In genomic region chr15:61929452-61929851, GRCh38 we compare ENCODE assay signal across 19 cellular contexts.
DNase-seq lines count a peak whose midpoint lies in the region; ATAC-seq, FAIRE-seq and TF ChIP-seq lines count a peak whose summit lies in the region.
"Had no signal": no experiment of that assay in that cellular context is flagged by ENCODE, and none has a peak within 500 bp of the region (broad histone marks: within the 10 kb centered on the region; RNA-seq: fewer than 3 reads in every experiment).

No MANE protein-coding gene starts in this region.

- in situ Hi-C loops in IMR-90 (cut with MboI; ENCODE audit: low sequenced_read_pairs) = no loop called here

- H3K79me1 ChIP-seq in IMR-90 (ENCODE audit: low read depth in 1 of 2, low read length in 2 of 2) = no peaks in the 10 kb centered on the region

- no peak overlapping the region for H2BK15ac ChIP-seq in IMR-90 (ENCODE audit: low read depth, low read length)

- no peak overlapping the region for H2AFZ ChIP-seq in IMR-90 (replicated peaks; ENCODE audit: low read length, poor library complexity)
- H2AFZ ChIP-seq: GM23338 had no signal

- CTCF ChIA-PET in A549 (lab: Yijun Ruan, JAX) (interaction anchor here (1.6 kb wide), 1 partner anchor 9 kb away, joined by 4 read pairs; no protein-coding TSS in a partner anchor), IMR-90 (lab: Yijun Ruan, JAX) (interaction anchor here (0.6 kb wide), 2 partner anchors 25 to 219 kb away, joined by 3 to 6 read pairs; no protein-coding TSS in a partner anchor)

- H3K4me1 ChIP-seq in A549 (no peaks in the 10 kb centered on the region), IMR-90 (ENCODE audit: control insufficient read depth, insufficient read depth, low read length) (no peaks in the 10 kb centered on the region)

- intact Hi-C loops in IMR-90 (cut with micrococcal nuclease) = no loop called here

- H3K27ac Mint-ChIP-seq in activated T-cell treated with anti-CD3 and anti-CD28 coated beads, Interleukin-2, amount 50 U/mL, for 72 hours = peak overlapping the region; percentile 17

- POLR2A ChIA-PET in A549 (lab: Yijun Ruan, JAX) (no interaction called here), IMR-90 (lab: Charles Lee; ENCODE audit: unreplicated experiment) (no interaction called here)

- no peak overlapping the region for H3K4me3 Mint-ChIP-seq in activated T-cell treated with anti-CD3 and anti-CD28 coated beads, Interleukin-2, amount 50 U/mL, for 72 hours
- H3K4me3 Mint-ChIP-seq: CD4-positive, alpha-beta memory T cell; GM23338; H9 had no signal

- dilution Hi-C loops in IMR-90 (cut with HindIII; ENCODE audit: low sequenced_read_pairs, unreplicated experiment) = no loop called here

- H3K4me3 ChIP-seq in A549 (no peak overlapping the region), IMR-90 (ENCODE audit: insufficient read depth, low read depth, low read length) (no peak overlapping the region)
- H3K4me3 ChIP-seq: GM23338 had no signal

- no peak overlapping the region for H3K27ac ChIP-seq in A549
- no peak overlapping the region for H3K27ac ChIP-seq in IMR-90 (ENCODE audit: insufficient read depth, low read length)
- H3K27ac ChIP-seq: 22Rv1 had no signal

- H3K9me3 Mint-ChIP-seq in activated T-cell treated with anti-CD3 and anti-CD28 coated beads, Interleukin-2, amount 50 U/mL, for 72 hours = no peaks in the 10 kb centered on the region
- H3K9me3 Mint-ChIP-seq: GM23338, H9 had no signal

- no peak overlapping the region for H2AK5ac ChIP-seq in IMR-90 (ENCODE audit: low read depth, low read length)

- H3K36me3 ChIP-seq in IMR-90 (ENCODE audit: control insufficient read depth, insufficient read depth, low read length) = peaks cover 6% of the 10 kb centered on the region

- FAIRE-seq in A549 (lab: Jason Lieb, UNC) = no peak
- FAIRE-seq: GM19239 had no signal

- no peaks in the 10 kb centered on the region for H3K4me1 Mint-ChIP-seq in activated T-cell treated with anti-CD3 and anti-CD28 coated beads, Interleukin-2, amount 50 U/mL, for 72 hours (ENCODE audit: low read depth)
- H3K4me1 Mint-ChIP-seq: GM23338, H9 had no signal

- TF ChIP-seq RAD21 in A549 (conservative IDR thresholded peaks at IDR 0.05 in 1 of 2, IDR thresholded peaks at IDR 0.05 in 1 of 2) (no peak), IMR-90 (IDR thresholded peaks at IDR 0.05; ENCODE audit: low read length) (no peak)

- TF ChIP-seq EP300 in A549 (IDR thresholded peaks at IDR 0.05) = no peak

- no peak for DNase-seq in activated T-cell treated with anti-CD3 and anti-CD28 coated beads, Interleukin-2, amount 50 U/mL, for 72 hours
- no peak for DNase-seq in activated T-cell treated with anti-CD3 and anti-CD28 coated beads, Interleukin-2, amount 50 U/mL, for 1 hour
- DNase-seq in A549 (ENCODE audit: low read depth in 1 of 2, low spot score in 1 of 2) (no peak), IMR-90 (no peak), Ammon's horn (ENCODE audit: low spot score) (no peak), GM19240 (ENCODE audit: insufficient read length, low spot score) (no peak)
- DNase-seq: ACHN; AML-193; C1 segment of cervical spinal cord; Calu3; CD4-positive, alpha-beta memory T cell; COR-L47; DMS53; DMS79 treated with DMSO at 0.1 percent for 48 hours; H9 had no signal

- no peak overlapping the region for H4K5ac ChIP-seq in IMR-90 (ENCODE audit: low read depth, low read length)

- no peak overlapping the region for H3K4me2 ChIP-seq in A549
- H3K4me2 ChIP-seq in IMR-90 (ENCODE audit: low read depth, low read length) = no peak overlapping the region
- H3K4me2 ChIP-seq: GM23338 had no signal

- ATAC-seq in activated T-cell treated with anti-CD3 and anti-CD28 coated beads, Interleukin-2, amount 50 U/mL, for 72 hours (replicated peaks in 1 of 2) = no peak
- ATAC-seq in A549 = no peak
- ATAC-seq in IMR-90 (ENCODE audit: low read depth) = no peak
- ATAC-seq: GM23338, HCT116 had no signal

- H3K27me3 ChIP-seq in IMR-90 (ENCODE audit: control insufficient read depth, insufficient read depth, low read length) = no peaks in the 10 kb centered on the region

- H4K91ac ChIP-seq in IMR-90 (ENCODE audit: insufficient read depth, low read depth, low read length) = no peak overlapping the region

- H3K14ac ChIP-seq in IMR-90 (replicated peaks; ENCODE audit: low read depth, low read length) = no peak overlapping the region

- no peak overlapping the region for H2AK9ac ChIP-seq in IMR-90 (replicated peaks; ENCODE audit: low read depth, low read length, poor library complexity)

- H3K56ac ChIP-seq in IMR-90 (ENCODE audit: extremely low read depth, insufficient read depth, low read length) = no peak overlapping the region

- no TSS peak for BruUV-seq in IMR-90 (replicated peaks; lab: Mats Ljungman, UMichigan)

- H3K4ac ChIP-seq in IMR-90 (ENCODE audit: low read depth, low read length) = no peak overlapping the region

- no peaks in the 10 kb centered on the region; the same call in 1 of the 2 replicates for H4K20me1 ChIP-seq in IMR-90 (ENCODE audit: insufficient read depth, low read length)

- TF ChIP-seq POLR2A in A549 (IDR thresholded peaks at IDR 0.05; ENCODE audit: low read length) (no peak), IMR-90 (IDR thresholded peaks at IDR 0.05; ENCODE audit: low read depth, low read length) (no peak)

- H3K23ac ChIP-seq in IMR-90 (ENCODE audit: low read depth, low read length) = no peak overlapping the region

- no peak for TF ChIP-seq CTCF in A549 (IDR thresholded peaks at IDR 0.05)
- TF ChIP-seq CTCF in IMR-90 (conservative IDR thresholded peaks at IDR 0.05; ENCODE audit: low read depth, low read length) = no peak

- no peak overlapping the region for H4K8ac ChIP-seq in IMR-90 (ENCODE audit: low read depth in 2 of 2, low read length in 2 of 2)

- no peak overlapping the region for H2BK5ac ChIP-seq in IMR-90 (ENCODE audit: low read depth, low read length, poor library complexity, severe bottlenecking)

- no peaks in the 10 kb centered on the region for H3K9me1 ChIP-seq in IMR-90 (ENCODE audit: insufficient read depth, low read length)

- peaks cover 2 to 11% of the 10 kb centered on the region in 2 donors for H3K36me3 Mint-ChIP-seq in activated T-cell treated with anti-CD3 and anti-CD28 coated beads, Interleukin-2, amount 50 U/mL, for 72 hours (ENCODE audit: insufficient read depth in 2 of 2)

- no peak overlapping the region for H2BK120ac ChIP-seq in IMR-90 (ENCODE audit: low read depth, low read length)

- no peaks in the 10 kb centered on the region for H3K9me3 ChIP-seq in A549
- H3K9me3 ChIP-seq in IMR-90 (ENCODE audit: control insufficient read depth, insufficient read depth, low read length) = no peaks in the 10 kb centered on the region

- no peaks in the 10 kb centered on the region for H3K27me3 Mint-ChIP-seq in activated T-cell treated with anti-CD3 and anti-CD28 coated beads, Interleukin-2, amount 50 U/mL, for 72 hours (ENCODE audit: low read depth)
- H3K27me3 Mint-ChIP-seq: CD4-positive, alpha-beta memory T cell had no signal

- no peak overlapping the region for H3K9ac ChIP-seq in IMR-90 (ENCODE audit: low read depth, low read length)

- H2BK20ac ChIP-seq in IMR-90 (ENCODE audit: low read depth, low read length) = no peak overlapping the region

- H3K18ac ChIP-seq in IMR-90 (ENCODE audit: low read depth, low read length) = no peak overlapping the region

TF ChIP-seq in A549, 52 proteins besides CTCF, POLR2A, EP300 and RAD21:
- TF ChIP-seq MAFK (IDR thresholded peaks at IDR 0.05; ENCODE audit: partially characterized antibody) = peak; percentile 79
- TF ChIP-seq GATA3 (IDR thresholded peaks at IDR 0.05; ENCODE audit: borderline replicate concordance) = no peak

TF ChIP-seq in IMR-90, 13 proteins besides CTCF, POLR2A, EP300 and RAD21:
- no peak for TF ChIP-seq RFX5 (IDR thresholded peaks at IDR 0.05; ENCODE audit: low read depth, low read length)
- TF ChIP-seq MAFK (IDR thresholded peaks at IDR 0.05; ENCODE audit: low read depth, low read length) = peak; percentile 51; the same call in 1 of the 2 replicates
